Comparison of ENCODE assay signal across 19 cellular contexts in the genomic region with DNA sequence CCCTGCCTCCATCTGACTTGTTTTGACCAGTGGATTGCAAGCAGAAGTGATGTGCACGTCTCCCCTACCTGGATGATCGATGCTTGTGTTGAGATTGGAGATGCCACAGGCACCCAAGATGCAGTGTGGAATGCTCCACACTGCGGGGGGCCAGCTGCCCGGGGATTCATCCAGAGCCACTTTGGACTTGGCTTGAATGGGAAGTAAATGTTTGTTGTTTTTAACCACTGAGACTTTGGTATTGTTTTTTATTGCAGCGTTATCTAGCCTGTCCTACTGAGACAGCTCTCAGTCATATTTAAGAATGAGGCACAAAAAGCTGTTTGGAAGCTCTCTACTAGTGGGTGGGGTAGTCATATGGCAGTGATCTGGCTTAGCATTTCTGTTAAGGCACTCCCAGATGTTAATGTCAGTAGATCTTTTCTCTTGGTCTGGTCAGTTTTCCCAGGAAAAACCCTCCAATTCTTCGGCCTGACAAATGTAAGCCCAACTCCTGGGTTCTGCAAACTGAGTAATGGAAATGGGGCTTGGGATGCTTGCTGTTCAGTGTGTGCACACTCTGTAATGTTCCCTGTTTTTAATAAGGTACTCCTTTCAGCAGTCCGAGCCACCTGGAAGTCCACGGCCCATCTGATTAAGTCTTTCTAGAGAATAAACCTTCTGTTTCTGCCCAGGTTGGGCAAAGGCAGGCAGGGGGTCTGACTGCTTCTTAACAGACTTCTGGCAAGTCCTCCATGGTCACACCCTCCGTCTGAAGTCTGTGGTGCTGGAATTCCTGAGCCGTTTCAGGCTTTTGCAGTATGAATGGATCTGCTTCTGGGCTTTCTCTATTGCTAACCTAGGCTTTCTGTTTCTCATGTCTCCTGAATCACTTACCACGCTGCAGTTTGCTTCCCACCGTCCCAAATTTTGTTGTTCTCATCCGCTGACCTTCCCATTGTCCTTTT.
A peak's percentile ranks its signal among the peaks of the same experiment; 100 is the strongest.
DNase-seq lines count a peak whose midpoint lies in the region; ATAC-seq and TF ChIP-seq lines count a peak whose summit lies in the region.
"Had no signal": no experiment of that assay in that cellular context is flagged by ENCODE, and none has a peak within 500 bp of the region (broad histone marks: within the 10 kb centered on the region; RNA-seq: fewer than 3 reads in every experiment).

No MANE protein-coding gene starts in this region.

- TF ChIP-seq CTCF in body of pancreas (IDR thresholded peaks at IDR 0.05) = no peak
- no peak for TF ChIP-seq CTCF in smooth muscle cell (IDR thresholded peaks at IDR 0.05; ENCODE audit: borderline replicate concordance, insufficient read depth, poor library complexity, severe bottlenecking)
- TF ChIP-seq CTCF in ovary (IDR thresholded peaks at IDR 0.05) = no peak

- intact Hi-C loops in body of pancreas (cut with DNase I) = no loop called here
- intact Hi-C loops in ovary (cut with DNase I) = no loop called here

- H3K9me3 ChIP-seq in body of pancreas (no peaks in the 10 kb centered on the region), iPS-18c (ENCODE audit: control insufficient read depth, insufficient read depth, low read length) (no peaks in the 10 kb centered on the region), smooth muscle cell (replicated peaks; ENCODE audit: low read depth) (no peaks in the 10 kb centered on the region), ovary (no peaks in the 10 kb centered on the region)
- H3K9me3 ChIP-seq: tibial artery had no signal

- H3K4me3 ChIP-seq in body of pancreas (no peak overlapping the region), iPS-18c (ENCODE audit: insufficient read depth, low read depth, low read length) (0 out of 2 replicates have a peak overlapping the region, but pooled peaks have one; percentile 21), smooth muscle cell (no peak overlapping the region), ovary (no peak overlapping the region)
- H3K4me3 ChIP-seq: tibial artery had no signal

- no peak overlapping the region for H3K9ac ChIP-seq in smooth muscle cell (ENCODE audit: low read depth)

- peak overlapping the region; percentile 50 for H3K4me2 ChIP-seq in smooth muscle cell

- H3K36me3 ChIP-seq in body of pancreas (replicated peaks in 1 of 2; ENCODE audit: insufficient read depth in 1 of 2, low read depth in 2 of 2) = no peaks in the 10 kb centered on the region
- H3K36me3 ChIP-seq in smooth muscle cell (ENCODE audit: low read depth) = no peaks in the 10 kb centered on the region
- no peaks in the 10 kb centered on the region for H3K36me3 ChIP-seq in ovary
- H3K36me3 ChIP-seq: tibial artery had no signal

- 42 to 44% methylated on average over 13 of the region's 13 CpGs for WGBS in body of pancreas, 2 donors
- 50% methylated on average over 13 of the region's 13 CpGs for WGBS in smooth muscle cell (ENCODE audit: low lambda C conversion rate)
- WGBS in ovary, 3 donors = 27 to 47% (median 31%) methylated on average over 13 of the region's 13 CpGs

- H3K4me1 ChIP-seq in body of pancreas = peaks cover 49% of the 10 kb centered on the region
- H3K4me1 ChIP-seq in smooth muscle cell (ENCODE audit: low read depth) = peaks cover 21% of the 10 kb centered on the region
- H3K4me1 ChIP-seq in ovary (ENCODE audit: insufficient read depth) = peaks cover 14% of the 10 kb centered on the region

- H4K20me1 ChIP-seq in smooth muscle cell (ENCODE audit: low read depth) = peaks cover 80% of the 10 kb centered on the region

- no peak for ATAC-seq in body of pancreas
- no peak for ATAC-seq in HG02852 (IDR thresholded peaks at IDR 0.05; ENCODE audit: unreplicated experiment)
- ATAC-seq in HG03520 (IDR thresholded peaks at IDR 0.05; ENCODE audit: unreplicated experiment) = no peak
- ATAC-seq: activated CD8-positive, alpha-beta T cell treated with anti-CD3 and anti-CD28 coated beads, Interleukin-2, amount 10 ng/mL, durations not matched to agents 7 days and 5 days; PC-3 had no signal

- peak; percentile 35 for DNase-seq in DMS 273 (lab: John Stamatoyannopoulos, UW; ENCODE audit: unreplicated experiment)
- no peak for DNase-seq in DMS 273 treated with DMSO at 0.1 percent for 48 hours (lab: John Stamatoyannopoulos, UW)
- DNase-seq in body of pancreas = no peak
- DNase-seq in smooth muscle cell (lab: John Stamatoyannopoulos, UW; ENCODE audit: unreplicated experiment) = no peak
- no peak for DNase-seq in ovary
- DNase-seq: activated CD8-positive, alpha-beta T cell treated with anti-CD3 and anti-CD28 coated beads, Interleukin-2, amount 10 ng/mL, durations not matched to agents 7 days and 5 days; activated naive CD4-positive, alpha-beta T cell treated with Interleukin-2 at 50 U/mL for 16 hours; dermis blood vessel endothelial cell; hypothalamus; MV-4-11; NCI-H345; PC-3; small intestine; tibial artery had no signal

- H3K27me3 ChIP-seq in body of pancreas (no peaks in the 10 kb centered on the region), smooth muscle cell (ENCODE audit: low read depth) (no peaks in the 10 kb centered on the region), ovary (no peaks in the 10 kb centered on the region)
- H3K27me3 ChIP-seq: tibial artery had no signal

- no peak overlapping the region for H2AFZ ChIP-seq in smooth muscle cell (ENCODE audit: low read depth)

- TF ChIP-seq EP300 in ovary (IDR thresholded peaks at IDR 0.05) = no peak

- TF ChIP-seq POLR2A in body of pancreas (IDR thresholded peaks at IDR 0.05) = no peak
- no peak for TF ChIP-seq POLR2A in ovary (IDR thresholded peaks at IDR 0.05)

- H3K27ac ChIP-seq in body of pancreas = peak overlapping the region in 3 of 4 donors; percentile 7 to 34 (median 22)
- H3K27ac ChIP-seq in smooth muscle cell (ENCODE audit: low read depth) = no peak overlapping the region
- no peak overlapping the region for H3K27ac ChIP-seq in ovary
- H3K27ac ChIP-seq: 22Rv1, HL-60, tibial artery had no signal

- H3F3A ChIP-seq in smooth muscle cell (ENCODE audit: low read depth) = no peaks in the 10 kb centered on the region

- peaks cover 64% of the 10 kb centered on the region for H3K79me2 ChIP-seq in smooth muscle cell (ENCODE audit: low read depth)

Comparison
In these comparisons a context has a peak if more than half of its experiments do, and no peak if none do; other contexts are left out.
1. H3K27ac ChIP-seq: peak in body of pancreas (3 of 4); none in smooth muscle cell (single experiment) and ovary (0 of 2).